13 cellular contexts compared by ENCODE assay signal in genomic region chr20:18663932-18664331, GRCh38.
"Had no signal": no experiment of that assay in that cellular context is flagged by ENCODE, and none has a peak within 500 bp of the region (broad histone marks: within the 10 kb centered on the region; RNA-seq: fewer than 3 reads in every experiment).

No MANE protein-coding gene starts in this region.

- DNase-seq: activated naive CD4-positive, alpha-beta T cell treated with anti-CD3 and anti-CD28 coated beads, Interleukin-2, amount 50 U/mL, for 16 hours; amniotic stem cell; effector CD4-positive, alpha-beta T cell; mucosa of descending colon; naive thymus-derived CD8-positive, alpha-beta T cell; posterior cingulate gyrus; small intestine; stimulated activated CD4-positive, alpha-beta T cell treated with anti-CD3 and anti-CD28 coated beads, Interleukin-1b, Interleukin-23, amount 100 ng/mL, for 48 hours; stimulated activated naive CD4-positive, alpha-beta T cell had no signal

- H3K9me3 Mint-ChIP-seq: naive thymus-derived CD8-positive, alpha-beta T cell; type B pancreatic cell had no signal

- H3K4me3 Mint-ChIP-seq: naive thymus-derived CD8-positive, alpha-beta T cell; type B pancreatic cell had no signal

- H3K27ac Mint-ChIP-seq: naive thymus-derived CD8-positive, alpha-beta T cell; type B pancreatic cell had no signal

- H3K36me3 Mint-ChIP-seq: type B pancreatic cell had no signal

- ATAC-seq: left lobe of liver; mucosa of descending colon; naive thymus-derived CD8-positive, alpha-beta T cell had no signal

- H3K4me3 ChIP-seq: mucosa of descending colon, right atrium auricular region, suprapubic skin had no signal
